ENCODE assay signal across 1 cellular context in genomic region chr16:86034421-86034919, GRCh38.
TF ChIP-seq lines count a peak whose summit lies in the region.

No MANE protein-coding gene starts in this region.

TF ChIP-seq in GM23338, 12 proteins besides CTCF, POLR2A, EP300 and RAD21 (continued from another document):
- TF ChIP-seq ZNF462 (CRISPR knock-in tag; IDR thresholded peaks at IDR 0.05) (no peak), JUNB (IDR thresholded peaks at IDR 0.05; ENCODE audit: unreplicated experiment) (no peak), NANOG (IDR thresholded peaks at IDR 0.05; ENCODE audit: borderline replicate concordance) (no peak), POLR2AphosphoS5 (IDR thresholded peaks at IDR 0.05; ENCODE audit: low read depth) (no peak)
